Comparison of ENCODE assay signal across 24 cellular contexts in genomic region chr17:7111784-7112526, GRCh38. TPM values are rescaled to one million over a fixed set of nuclear protein-coding genes. Genes with fewer than 3 reads are reported as not detected.
DNase-seq lines count a peak whose midpoint lies in the region; ATAC-seq, FAIRE-seq and TF ChIP-seq lines count a peak whose summit lies in the region.
"Had no signal": no experiment of that assay in that cellular context is flagged by ENCODE, and none has a peak within 500 bp of the region (broad histone marks: within the 10 kb centered on the region; RNA-seq: fewer than 3 reads in every experiment).

No MANE protein-coding gene starts in this region.

- no peak overlapping the region for H3K56ac ChIP-seq in H1 (replicated peaks; ENCODE audit: insufficient read length, low read depth, low read length)

- no peak for FAIRE-seq in H1 (lab: Jason Lieb, UNC)

- H3K18ac ChIP-seq in H1 (ENCODE audit: extremely low read depth, low read length), result no peak overlapping the region

- no peak for TF ChIP-seq EP300 in H1 (IDR thresholded peaks at IDR 0.05; ENCODE audit: borderline replicate concordance in 1 of 2, low read depth in 2 of 2, low read length in 2 of 2)

- no peak overlapping the region for H3K23ac ChIP-seq in H1 (ENCODE audit: insufficient read length)

- H3K27me3 ChIP-seq in H1 (replicated peaks in 1 of 4; ENCODE audit: control insufficient read depth in 3 of 4, extremely low read depth in 1 of 4, insufficient read depth in 3 of 4, low read length in 3 of 4) (no peaks in the 10 kb centered on the region), neural progenitor cell (no peaks in the 10 kb centered on the region), ascending aorta (no peaks in the 10 kb centered on the region)
- H3K27me3 ChIP-seq: Peyer's patch had no signal

- no peak overlapping the region; the same call in 1 of the 2 replicates for H4K8ac ChIP-seq in H1 (ENCODE audit: extremely low read depth, insufficient read depth, low read length)

- intact Hi-C loops in ascending aorta (cut with DNase I), result no loop called here

- H3K79me2 ChIP-seq in H1 (ENCODE audit: control insufficient read depth in 1 of 2, insufficient read depth in 2 of 2, low read length in 2 of 2) (no peaks in the 10 kb centered on the region), neural progenitor cell (ENCODE audit: low read depth) (no peaks in the 10 kb centered on the region)

- no peak overlapping the region for H2AFZ ChIP-seq in H1 (ENCODE audit: low read length)
- H2AFZ ChIP-seq in neural progenitor cell (replicated peaks), result no peak overlapping the region

- POLR2A ChIA-PET in H1 (lab: Charles Lee; ENCODE audit: partially characterized antibody), result interaction anchor here (1.0 to 1.2 kb wide), 4 partner anchors 11 to 73 kb away, joined by 3 to 4 read pairs (median 3); no protein-coding TSS in a partner anchor

- no peak for ATAC-seq in HG03097 (IDR thresholded peaks at IDR 0.05; ENCODE audit: low FRiP score, unreplicated experiment)
- ATAC-seq: CD8-positive, alpha-beta T cell had no signal

- no peak overlapping the region for H2BK120ac ChIP-seq in H1 (replicated peaks; ENCODE audit: low read depth, low read length)

- H3K4me3 Mint-ChIP-seq in neural progenitor cell, result peak overlapping the region; percentile 37
- H3K4me3 Mint-ChIP-seq: B cell; CD8-positive, alpha-beta T cell; H9 had no signal

- no peak overlapping the region for H3K9ac ChIP-seq in H1 (replicated peaks in 1 of 4; ENCODE audit: extremely low read depth in 1 of 4, low read depth in 3 of 4, low read length in 3 of 4)
- H3K9ac ChIP-seq in neural progenitor cell, result no peak overlapping the region

- no peak for TF ChIP-seq RAD21 in H1 (IDR thresholded peaks at IDR 0.05 in 1 of 2, conservative IDR thresholded peaks at IDR 0.05 in 1 of 2; ENCODE audit: low read depth in 2 of 2, low read length in 2 of 2)

- peak overlapping the region; percentile 39; the same call in 1 of the 2 replicates for H2BK12ac ChIP-seq in H1 (ENCODE audit: low read depth, low read length)

- H3K4me1 ChIP-seq in H1 (replicated peaks in 1 of 4; ENCODE audit: control insufficient read depth in 3 of 4, insufficient read depth in 4 of 4, low read length in 3 of 4), result peaks cover 0 to 12% (median 4%) of the 10 kb centered on the region in 4 experiments; a peak in 4 of 7 replicates
- no peaks in the 10 kb centered on the region for H3K4me1 ChIP-seq in neural progenitor cell
- no peaks in the 10 kb centered on the region for H3K4me1 ChIP-seq in ascending aorta
- H3K4me1 ChIP-seq: Peyer's patch had no signal

- H3K36me3 ChIP-seq in H1 (ENCODE audit: control insufficient read depth in 2 of 4, insufficient read depth in 4 of 4, low read length in 3 of 4), result no peaks in the 10 kb centered on the region
- H3K36me3 ChIP-seq in neural progenitor cell, result no peaks in the 10 kb centered on the region
- H3K36me3 ChIP-seq in ascending aorta, result no peaks in the 10 kb centered on the region
- H3K36me3 ChIP-seq: Peyer's patch had no signal

- CTCF ChIA-PET in H1 (lab: Charles Lee; ENCODE audit: partially characterized antibody), result interaction anchor here (0.6 to 3.2 kb wide), 4 partner anchors 10 to 60 kb away, joined by 3 to 21 read pairs (median 5); no protein-coding TSS in a partner anchor

- H3K9me3 Mint-ChIP-seq in neural progenitor cell, result peaks cover 2% of the 10 kb centered on the region
- H3K9me3 Mint-ChIP-seq: CD8-positive, alpha-beta T cell; H9 had no signal

- WGBS in H1 (ENCODE audit: extremely low coverage in 1 of 2, insufficient coverage in 1 of 2, insufficient read length in 1 of 2, insufficient replicate concordance in 2 of 2, low coverage in 1 of 2, low lambda C conversion rate in 2 of 2, missing lambda C conversion rate in 1 of 2), 2 experiments, result 68% methylated on average over 13 of the region's 13 CpGs; no CpG with 5 or more reads in 1 of the 2 experiments

- H2BK5ac ChIP-seq in H1 (ENCODE audit: low read depth, low read length), result no peak overlapping the region

- no peak overlapping the region for H4K91ac ChIP-seq in H1 (replicated peaks; ENCODE audit: insufficient read length, low read length)

- no peaks in the 10 kb centered on the region for H3F3A ChIP-seq in neural progenitor cell (ENCODE audit: low read depth)

- peaks cover 11% of the 10 kb centered on the region for H3K23me2 ChIP-seq in H1 (ENCODE audit: low read depth, low read length)

- H3K36me3 Mint-ChIP-seq in neural progenitor cell, result no peaks in the 10 kb centered on the region
- H3K36me3 Mint-ChIP-seq: CD8-positive, alpha-beta T cell had no signal

- peaks cover 0 to 9% of the 10 kb centered on the region in 2 experiments for H4K20me1 ChIP-seq in H1 (replicated peaks in 1 of 2; ENCODE audit: control insufficient read depth in 1 of 2, insufficient read depth in 2 of 2, low read length in 2 of 2)
- no peaks in the 10 kb centered on the region for H4K20me1 ChIP-seq in neural progenitor cell (ENCODE audit: low read depth)

- H3K27me3 Mint-ChIP-seq in neural progenitor cell (ENCODE audit: insufficient read depth, low read depth), result peaks cover 9% of the 10 kb centered on the region

- peaks cover 34% of the 10 kb centered on the region for H3K4me1 Mint-ChIP-seq in neural progenitor cell

- no peak overlapping the region for H3K14ac ChIP-seq in H1 (ENCODE audit: insufficient read length)

- no peak overlapping the region for H3K27ac Mint-ChIP-seq in neural progenitor cell
- H3K27ac Mint-ChIP-seq: B cell; CD8-positive, alpha-beta T cell; H9 had no signal

- DNase-seq in DMS53 (lab: John Stamatoyannopoulos, UW) (peak; percentile 23), DMS53 treated with DMSO at 0.1 percent for 48 hours (lab: John Stamatoyannopoulos, UW; ENCODE audit: unreplicated experiment) (no peak), CD1c-positive myeloid dendritic cell (ENCODE audit: extremely low spot score) (peak; percentile 44), H1 (ENCODE audit: low read depth in 1 of 2, low spot score in 2 of 2) (no peak), neural progenitor cell (ENCODE audit: low spot score) (no peak), ascending aorta (ENCODE audit: low spot score in 2 of 2) (no peak), NCI-H345 (lab: John Stamatoyannopoulos, UW) (no peak)
- DNase-seq: 8988T; Calu3; CD8-positive, alpha-beta T cell; DND-41; H9; IMR-90; NCI-H1092 treated with DMSO at 0.1 percent for 48 hours; NCI-H2227 treated with DMSO at 0.1 percent for 48 hours; NCI-H524 had no signal

- no peak overlapping the region for H3K27ac ChIP-seq in H1 (ENCODE audit: low read depth, low read length)
- no peak overlapping the region for H3K27ac ChIP-seq in neural progenitor cell
- no peak overlapping the region for H3K27ac ChIP-seq in ascending aorta
- H3K27ac ChIP-seq: HL-60, Peyer's patch had no signal

- H3K4me3 ChIP-seq in H1 (ENCODE audit: extremely low read depth in 1 of 4, insufficient read depth in 2 of 4, low read depth in 3 of 4, low read length in 4 of 4), result no peak overlapping the region
- H3K4me3 ChIP-seq in neural progenitor cell, result no peak overlapping the region
- H3K4me3 ChIP-seq in ascending aorta, result no peak overlapping the region
- H3K4me3 ChIP-seq: Peyer's patch had no signal

- H4K5ac ChIP-seq in H1 (ENCODE audit: insufficient read length, low read depth, low read length), result no peak overlapping the region

- H3K9me3 ChIP-seq in H1 (ENCODE audit: insufficient read depth in 2 of 2, low read depth in 1 of 2, low read length in 1 of 2) (no peaks in the 10 kb centered on the region), neural progenitor cell (ENCODE audit: low read depth) (no peaks in the 10 kb centered on the region), ascending aorta (no peaks in the 10 kb centered on the region)
- H3K9me3 ChIP-seq: Peyer's patch had no signal

- peaks cover 2% of the 10 kb centered on the region; the same call in 1 of the 2 replicates for H3K79me1 ChIP-seq in H1 (ENCODE audit: low read depth, low read length)

- H2BK15ac ChIP-seq in H1 (ENCODE audit: low read length), result 0 out of 2 replicates have a peak overlapping the region, but pooled peaks have one; percentile 61

- H2BK20ac ChIP-seq in H1 (ENCODE audit: low read length), result peak overlapping the region; percentile 61; the same call in 1 of the 2 replicates

- peak overlapping the region; percentile 32 for H3K4ac ChIP-seq in H1 (replicated peaks; ENCODE audit: insufficient read length, low read depth, low read length)

- H3K4me2 ChIP-seq in H1 (ENCODE audit: insufficient read depth in 1 of 2, low read depth in 2 of 2, low read length in 2 of 2), result no peak overlapping the region
- no peak overlapping the region for H3K4me2 ChIP-seq in neural progenitor cell

- TF ChIP-seq CTCF in H1 (IDR thresholded peaks at IDR 0.05; ENCODE audit: control extremely low read depth in 1 of 3, insufficient read depth in 1 of 3, low read depth in 1 of 3, low read length in 3 of 3), result no peak
- TF ChIP-seq CTCF in neural progenitor cell (IDR thresholded peaks at IDR 0.05), result no peak
- TF ChIP-seq CTCF in ascending aorta (IDR thresholded peaks at IDR 0.05), result no peak

- H2AK5ac ChIP-seq in H1 (ENCODE audit: low read depth, low read length), result 0 out of 2 replicates have a peak overlapping the region, but pooled peaks have one; percentile 24

- no peak for TF ChIP-seq POLR2A in H1 (IDR thresholded peaks at IDR 0.05; ENCODE audit: control extremely low read depth in 1 of 2, low read depth in 2 of 2, low read length in 2 of 2)

TF ChIP-seq in H1, 55 proteins besides CTCF, POLR2A, EP300 and RAD21 (continues in another document):
- TF ChIP-seq NRF1 (IDR thresholded peaks at IDR 0.05; ENCODE audit: low read depth, low read length), result no peak

RNA-seq across cellular contexts. Expression of gene ASGR2, which starts 2.7 kb away (rescaled TPM):
- total RNA-seq in H1 (2021; fragmentation: NEBNext Ultra II Directional; extraction: Animal tissue kit (Norgen Biotek cat#: 25700)), result not detected in 2 replicates
- 0.61 and 0.91 TPM in 2 replicates for polyA plus RNA-seq in H1 (2011; rRNA removed)
- polyA plus RNA-seq in H1 (2011; cell fraction: cytosol; rRNA removed), result 0.49 TPM
- polyA plus RNA-seq in H1 (2011; cell fraction: nucleus; rRNA removed), result 0.51 TPM
- 0.52 to 0.74 TPM (median 0.57 TPM) in 3 of 4 replicates, not detected in the other for polyA plus RNA-seq in H1 (2012, experiment 1 of 2)
- polyA plus RNA-seq in H1 (2012, experiment 2 of 2), result not detected
- polyA plus RNA-seq in H1 (2013, experiment 1 of 2), result 0.20 TPM
- 0.11 TPM for polyA plus RNA-seq in H1 (2013, experiment 2 of 2)
- polyA minus RNA-seq in H1 (2011; rRNA and poly(A)+ RNA removed), result not detected in 2 replicates
- not detected for polyA minus RNA-seq in H1 (2011; cell fraction: cytosol; rRNA and poly(A)+ RNA removed)
- polyA minus RNA-seq in H1 (2011; cell fraction: nucleus; rRNA and poly(A)+ RNA removed), result not detected
- total RNA-seq in neural progenitor cell (ENCODE audit: low replicate concordance), result not detected in 2 replicates
- not detected for total RNA-seq in ascending aorta
- total RNA-seq: B cell; Calu3; CD8-positive, alpha-beta T cell; G401; H9; HT1080; IMR-90; M059J; Peyer's patch; SK-MEL-5 had no signal
- polyA plus RNA-seq: IMR-90 had no signal

RNA-seq across cellular contexts. Expression of gene CLEC10A, which starts 31.9 kb away (rescaled TPM):
- total RNA-seq in H1 (2021; fragmentation: NEBNext Ultra II Directional; extraction: Animal tissue kit (Norgen Biotek cat#: 25700)), result not detected in 2 replicates
- 0.17 TPM in 1 of 2 replicates, not detected in the other for polyA plus RNA-seq in H1 (2011; rRNA removed)
- not detected for polyA plus RNA-seq in H1 (2011; cell fraction: cytosol; rRNA removed)
- not detected for polyA plus RNA-seq in H1 (2011; cell fraction: nucleus; rRNA removed)
- not detected in 4 replicates for polyA plus RNA-seq in H1 (2012, experiment 1 of 2)
- not detected for polyA plus RNA-seq in H1 (2012, experiment 2 of 2)
- polyA plus RNA-seq in H1 (2013, experiment 1 of 2), result not detected
- polyA plus RNA-seq in H1 (2013, experiment 2 of 2), result not detected
- polyA minus RNA-seq in H1 (2011; rRNA and poly(A)+ RNA removed), result not detected in 2 replicates
- polyA minus RNA-seq in H1 (2011; cell fraction: cytosol; rRNA and poly(A)+ RNA removed), result not detected
- not detected for polyA minus RNA-seq in H1 (2011; cell fraction: nucleus; rRNA and poly(A)+ RNA removed)
- total RNA-seq in neural progenitor cell (ENCODE audit: low replicate concordance) (not detected in 2 replicates), ascending aorta (29.8 TPM)
- total RNA-seq: B cell; Calu3; CD8-positive, alpha-beta T cell; G401; H9; HT1080; IMR-90; M059J; SK-MEL-5 had no signal
- polyA plus RNA-seq: IMR-90 had no signal

Comparison
In these comparisons a context has a peak if more than half of its experiments do, and no peak if none do; other contexts are left out.
1. DNase-seq: peak in DMS53 (single experiment) and CD1c-positive myeloid dendritic cell (single experiment); none in DMS53 treated with DMSO at 0.1 percent for 48 hours (single experiment), H1 (0 of 2), neural progenitor cell (single experiment), ascending aorta (0 of 2) and NCI-H345 (single experiment).
2. RNA of gene CLEC10A, which starts 31.9 kb away (total RNA-seq): 29.8 TPM in ascending aorta (single experiment); not detected in H1 and not detected in neural progenitor cell; every median in the first group is over 10 times any median in the second.